Comparison of ENCODE assay signal across 24 cellular contexts in genomic region chr12:29437575-29437974, GRCh38. TPM values are rescaled to one million over a fixed set of nuclear protein-coding genes. Genes with fewer than 3 reads are reported as not detected.
DNase-seq lines count a peak whose midpoint lies in the region; ATAC-seq, FAIRE-seq and TF ChIP-seq lines count a peak whose summit lies in the region.
"Had no signal": no experiment of that assay in that cellular context is flagged by ENCODE, and none has a peak within 500 bp of the region (broad histone marks: within the 10 kb centered on the region; RNA-seq: fewer than 3 reads in every experiment).

No MANE protein-coding gene starts in this region.

- H3K4me1 ChIP-seq in hepatocyte (ENCODE audit: insufficient read depth) (peaks cover 4% of the 10 kb centered on the region), HepG2 (ENCODE audit: insufficient read depth, low read length) (peaks cover 32% of the 10 kb centered on the region), pancreas (peaks cover 7 to 17% (median 15%) of the 10 kb centered on the region in 3 donors)
- H3K4me1 ChIP-seq: HAP-1 had no signal

- peak in 1 of 2 experiments; percentile 38; a peak in 1 of 4 replicates for TF ChIP-seq EP300 in HepG2 (IDR thresholded peaks at IDR 0.05; ENCODE audit: low read depth in 2 of 2, low read length in 2 of 2)
- no peak for TF ChIP-seq EP300 in HepG2 (CRISPR knock-in tag; IDR thresholded peaks at IDR 0.05; ENCODE audit: borderline replicate concordance)

- H2AFZ ChIP-seq in hepatocyte (no peak overlapping the region), HepG2 (ENCODE audit: low read length) (no peak overlapping the region)
- H2AFZ ChIP-seq: GM23248 had no signal

- no peak overlapping the region for H3K9ac ChIP-seq in HepG2 (ENCODE audit: insufficient read depth, low read depth, low read length)
- H3K9ac ChIP-seq: GM23248 had no signal

- intact Hi-C loops in HepG2 (cut with micrococcal nuclease; ENCODE audit: unreplicated experiment): no loop called here
- intact Hi-C loops in pancreas (cut with DNase I): no loop called here

- DNase-seq in DMS53 (lab: John Stamatoyannopoulos, UW) (peak; percentile 66), hepatocyte (ENCODE audit: low spot score) (no peak), HepG2 (ENCODE audit: low spot score) (peak; percentile 34), pancreas (no peak), NOMO-1 treated with DMSO at 0.1 percent for 48 hours (lab: John Stamatoyannopoulos, UW; ENCODE audit: unreplicated experiment) (no peak), GF-D8 (lab: John Stamatoyannopoulos, UW) (no peak), glutamatergic neuron (no peak)
- DNase-seq: AML-193; Caco-2; CD4-positive, alpha-beta T cell; DMS79 treated with DMSO at 0.1 percent for 48 hours; GM23248; IMR-90 had no signal

- no peaks in the 10 kb centered on the region for H3K36me3 ChIP-seq in hepatocyte (replicated peaks; ENCODE audit: insufficient read depth, low read depth)
- H3K36me3 ChIP-seq in HepG2 (replicated peaks in 1 of 2; ENCODE audit: control insufficient read depth in 1 of 2, insufficient read depth in 2 of 2, low read length in 2 of 2): no peaks in the 10 kb centered on the region
- H3K36me3 ChIP-seq in pancreas: no peaks in the 10 kb centered on the region
- H3K36me3 ChIP-seq: HAP-1 had no signal

- TF ChIP-seq POLR2A in HepG2 (IDR thresholded peaks at IDR 0.05; ENCODE audit: insufficient read depth in 1 of 2, low read depth in 2 of 2, low read length in 2 of 2): no peak

- no TSS peak for BruUV-seq in HepG2 (replicated peaks; lab: Mats Ljungman, UMichigan)

- TF ChIP-seq RAD21 in HepG2 (CRISPR knock-in tag; IDR thresholded peaks at IDR 0.05): no peak

- ATAC-seq in HepG2: peak; percentile 76
- ATAC-seq in pancreas: peak; percentile 68 to 97 (median 81)
- no peak for ATAC-seq in HG03342 (IDR thresholded peaks at IDR 0.05; ENCODE audit: unreplicated experiment)
- ATAC-seq: GM12878, K562 had no signal

- CTCF ChIA-PET in HepG2 (lab: Yijun Ruan, JAX; ENCODE audit: low intra/inter-chr PET ratio, low total read pairs): no interaction called here

- H3K27ac Mint-ChIP-seq in glutamatergic neuron (ENCODE audit: unreplicated experiment): no peak overlapping the region
- H3K27ac Mint-ChIP-seq: CD4-positive, alpha-beta T cell had no signal

- TF ChIP-seq CTCF in hepatocyte (IDR thresholded peaks at IDR 0.05; ENCODE audit: poor library complexity): no peak
- no peak for TF ChIP-seq CTCF in HepG2 (CRISPR knock-in tag; IDR thresholded peaks at IDR 0.05)
- TF ChIP-seq CTCF in pancreas (IDR thresholded peaks at IDR 0.05): no peak
- TF ChIP-seq CTCF in glutamatergic neuron (IDR thresholded peaks at IDR 0.05; ENCODE audit: partially characterized antibody, unreplicated experiment): no peak

- H3K27me3 Mint-ChIP-seq in glutamatergic neuron (ENCODE audit: unreplicated experiment): no peaks in the 10 kb centered on the region

- POLR2A ChIA-PET in HepG2 (lab: Yijun Ruan, JAX): no interaction called here

- H3K9me2 ChIP-seq in hepatocyte (replicated peaks; ENCODE audit: insufficient read depth): no peaks in the 10 kb centered on the region

- no peak overlapping the region for H3K4me3 ChIP-seq in hepatocyte
- H3K4me3 ChIP-seq in HepG2 (replicated peaks in 1 of 3; ENCODE audit: insufficient read depth in 1 of 3, low read depth in 2 of 3, low read length in 3 of 3): no peak overlapping the region
- no peak overlapping the region for H3K4me3 ChIP-seq in pancreas
- H3K4me3 ChIP-seq: GM12878, GM23248, HAP-1, K562 had no signal

- no peak overlapping the region for H3K4me3 Mint-ChIP-seq in glutamatergic neuron (ENCODE audit: unreplicated experiment)
- H3K4me3 Mint-ChIP-seq: CD4-positive, alpha-beta T cell had no signal

- H3K36me3 Mint-ChIP-seq in glutamatergic neuron (ENCODE audit: unreplicated experiment): no peaks in the 10 kb centered on the region

- H3K79me2 ChIP-seq in hepatocyte: no peaks in the 10 kb centered on the region
- no peaks in the 10 kb centered on the region for H3K79me2 ChIP-seq in HepG2 (ENCODE audit: insufficient read depth, low read length)

- H3K9me3 ChIP-seq in hepatocyte (ENCODE audit: low read depth) (no peaks in the 10 kb centered on the region), HepG2 (ENCODE audit: low read length) (no peaks in the 10 kb centered on the region), pancreas (no peaks in the 10 kb centered on the region)
- H3K9me3 ChIP-seq: Caco-2, HAP-1 had no signal

- H3K9me3 Mint-ChIP-seq in glutamatergic neuron (ENCODE audit: unreplicated experiment): no peaks in the 10 kb centered on the region
- H3K9me3 Mint-ChIP-seq: CD4-positive, alpha-beta T cell had no signal

- H3K4me1 Mint-ChIP-seq in glutamatergic neuron (ENCODE audit: low read depth, unreplicated experiment): no peaks in the 10 kb centered on the region

- FAIRE-seq in HepG2 (lab: Jason Lieb, UNC): peak; percentile 32
- no peak for FAIRE-seq in pancreas (lab: Jason Lieb, UNC)
- FAIRE-seq: A204.1, D721Med, GM12878, GM19239, K562 had no signal

- H3K27me3 ChIP-seq in hepatocyte: no peaks in the 10 kb centered on the region
- H3K27me3 ChIP-seq in HepG2 (ENCODE audit: control insufficient read depth in 1 of 2, insufficient read depth in 2 of 2, low read length in 2 of 2): no peaks in the 10 kb centered on the region
- H3K27me3 ChIP-seq in pancreas: no peaks in the 10 kb centered on the region

- in situ Hi-C loops in HepG2 (cut with HindIII; ENCODE audit: extremely low pct_ligation_motif_present, low pct_unique_long_range_greater_than_20kb): no loop called here

- H3K4me2 ChIP-seq in hepatocyte: peak overlapping the region; percentile 6
- 0 out of 2 replicates have a peak overlapping the region, but pooled peaks have one; percentile 13 for H3K4me2 ChIP-seq in HepG2 (ENCODE audit: low read depth, low read length)

- H3K27ac ChIP-seq in hepatocyte: no peak overlapping the region
- H3K27ac ChIP-seq in HepG2 (ENCODE audit: extremely low read length, insufficient read depth, low read length): no peak overlapping the region
- peak overlapping the region in 1 of 4 donors; percentile 58 for H3K27ac ChIP-seq in pancreas
- H3K27ac ChIP-seq: C4-2B, GM23248, HL-60 had no signal

- H4K20me1 ChIP-seq in hepatocyte (ENCODE audit: insufficient read depth, poor library complexity, severe bottlenecking) (no peaks in the 10 kb centered on the region), HepG2 (ENCODE audit: insufficient read depth, low read length) (no peaks in the 10 kb centered on the region)

RNA-seq across cellular contexts. Expression of gene ERGIC2, which starts 56.6 kb away (rescaled TPM):
- total RNA-seq in hepatocyte (68.7 and 114 TPM in 2 replicates), HepG2 (2016; rRNA removed; fragmentation: Illumina TruSeq; extraction: Trizol) (70.7 and 73.5 TPM in 2 replicates), pancreas (10 to 100 TPM; 30.0 to 66.2 (median 44.4) TPM), glutamatergic neuron (ENCODE audit: unreplicated experiment) (31.5 TPM)
- polyA plus RNA-seq in hepatocyte (122 and 130 TPM in 2 replicates), HepG2 (2011; rRNA removed) (23.6 and 32.6 TPM in 2 replicates), pancreas (10 to 100 TPM; 19.7 to 31.8 TPM)
- 23.3 and 24.8 TPM in 2 replicates for total RNA-seq in HepG2 (2016; cell fraction: cytosol; rRNA removed; fragmentation: Illumina TruSeq; extraction: Trizol; ENCODE audit: low read depth)
- total RNA-seq in HepG2 (2016; cell fraction: insoluble cytoplasmic fraction; rRNA removed; fragmentation: Illumina TruSeq; extraction: Trizol): 71.8 and 82.3 TPM in 2 replicates
- 48.8 and 50.7 TPM in 2 replicates for total RNA-seq in HepG2 (2016; cell fraction: membrane; rRNA removed; fragmentation: Illumina TruSeq; extraction: Trizol)
- total RNA-seq in HepG2 (2016; cell fraction: nucleus; rRNA removed; fragmentation: Illumina TruSeq; extraction: Trizol): 69.6 and 71.8 TPM in 2 replicates
- polyA plus RNA-seq in HepG2 (2011; cell fraction: cytosol; rRNA removed): 13.5 and 35.1 TPM in 2 replicates
- 6.4 and 8.1 TPM in 2 replicates for polyA plus RNA-seq in HepG2 (2011; cell fraction: nucleus; rRNA removed)
- 42.3 and 62.7 TPM in 2 replicates for polyA plus RNA-seq in HepG2 (2012)
- 21.8 and 24.7 TPM in 2 replicates for polyA plus RNA-seq in HepG2 (2016; cell fraction: cytosol; fragmentation: Illumina TruSeq; extraction: Trizol; ENCODE audit: low read depth)
- 64.7 and 68.9 TPM in 2 replicates for polyA plus RNA-seq in HepG2 (2016; cell fraction: insoluble cytoplasmic fraction; fragmentation: Illumina TruSeq; extraction: Trizol; ENCODE audit: low read depth)
- polyA plus RNA-seq in HepG2 (2016; cell fraction: membrane; fragmentation: Illumina TruSeq; extraction: Trizol; ENCODE audit: low read depth): 36.0 and 38.8 TPM in 2 replicates
- polyA plus RNA-seq in HepG2 (2016; cell fraction: nucleus; fragmentation: Illumina TruSeq; extraction: Trizol; ENCODE audit: insufficient read depth, low read depth): 94.5 and 96.3 TPM in 2 replicates
- polyA minus RNA-seq in HepG2 (2011; rRNA and poly(A)+ RNA removed; ENCODE audit: low replicate concordance): 10.4 and 16.5 TPM in 2 replicates
- polyA minus RNA-seq in HepG2 (2011; cell fraction: cytosol; rRNA and poly(A)+ RNA removed): 14.5 and 18.5 TPM in 2 replicates
- polyA minus RNA-seq in HepG2 (2011; cell fraction: nucleus; rRNA and poly(A)+ RNA removed): 45.0 and 45.2 TPM in 2 replicates

RNA-seq across cellular contexts. Expression of gene OVCH1, which starts 59.9 kb away (rescaled TPM):
- 0.12 and 0.53 TPM in 2 replicates for total RNA-seq in hepatocyte
- not detected in 2 replicates for polyA plus RNA-seq in hepatocyte
- total RNA-seq in HepG2 (2016; rRNA removed; fragmentation: Illumina TruSeq; extraction: Trizol): not detected in 2 replicates
- not detected in 2 replicates for total RNA-seq in HepG2 (2016; cell fraction: cytosol; rRNA removed; fragmentation: Illumina TruSeq; extraction: Trizol; ENCODE audit: low read depth)
- not detected in 2 replicates for total RNA-seq in HepG2 (2016; cell fraction: insoluble cytoplasmic fraction; rRNA removed; fragmentation: Illumina TruSeq; extraction: Trizol)
- not detected in 2 replicates for total RNA-seq in HepG2 (2016; cell fraction: membrane; rRNA removed; fragmentation: Illumina TruSeq; extraction: Trizol)
- total RNA-seq in HepG2 (2016; cell fraction: nucleus; rRNA removed; fragmentation: Illumina TruSeq; extraction: Trizol): not detected in 2 replicates
- not detected in 2 replicates for polyA plus RNA-seq in HepG2 (2011; rRNA removed)
- polyA plus RNA-seq in HepG2 (2011; cell fraction: cytosol; rRNA removed): not detected in 2 replicates
- not detected in 2 replicates for polyA plus RNA-seq in HepG2 (2011; cell fraction: nucleus; rRNA removed)
- not detected in 2 replicates for polyA plus RNA-seq in HepG2 (2012)
- not detected in 2 replicates for polyA plus RNA-seq in HepG2 (2016; cell fraction: cytosol; fragmentation: Illumina TruSeq; extraction: Trizol; ENCODE audit: low read depth)
- not detected in 2 replicates for polyA plus RNA-seq in HepG2 (2016; cell fraction: insoluble cytoplasmic fraction; fragmentation: Illumina TruSeq; extraction: Trizol; ENCODE audit: low read depth)
- not detected in 2 replicates for polyA plus RNA-seq in HepG2 (2016; cell fraction: membrane; fragmentation: Illumina TruSeq; extraction: Trizol; ENCODE audit: low read depth)
- not detected in 2 replicates for polyA plus RNA-seq in HepG2 (2016; cell fraction: nucleus; fragmentation: Illumina TruSeq; extraction: Trizol; ENCODE audit: insufficient read depth, low read depth)
- 0.58 TPM in 1 of 2 replicates, not detected in the other for polyA minus RNA-seq in HepG2 (2011; rRNA and poly(A)+ RNA removed; ENCODE audit: low replicate concordance)
- polyA minus RNA-seq in HepG2 (2011; cell fraction: cytosol; rRNA and poly(A)+ RNA removed): not detected in 2 replicates
- polyA minus RNA-seq in HepG2 (2011; cell fraction: nucleus; rRNA and poly(A)+ RNA removed): not detected in 2 replicates
- under 1 TPM in 1 of 6 donors, not detected in 5; 0.06 TPM for total RNA-seq in pancreas
- under 1 TPM in 1 of 2 donors, not detected in 1; 0.02 TPM for polyA plus RNA-seq in pancreas
- not detected for total RNA-seq in glutamatergic neuron (ENCODE audit: unreplicated experiment)
- total RNA-seq: Caco-2; CD4-positive, alpha-beta T cell; GM12878; GM23248; H4; HT1080; K562 had no signal
- polyA plus RNA-seq: GM23248, K562 had no signal

Comparison
In these comparisons a context has a peak if more than half of its experiments do, and no peak if none do; other contexts are left out.
1. DNase-seq: peak in DMS53 (single experiment) and HepG2 (single experiment); none in hepatocyte (single experiment), pancreas (0 of 6), NOMO-1 treated with DMSO at 0.1 percent for 48 hours (single experiment), GF-D8 (single experiment) and glutamatergic neuron (single experiment).